ENCODE assay signal across 7 cellular contexts in the genomic region with DNA sequence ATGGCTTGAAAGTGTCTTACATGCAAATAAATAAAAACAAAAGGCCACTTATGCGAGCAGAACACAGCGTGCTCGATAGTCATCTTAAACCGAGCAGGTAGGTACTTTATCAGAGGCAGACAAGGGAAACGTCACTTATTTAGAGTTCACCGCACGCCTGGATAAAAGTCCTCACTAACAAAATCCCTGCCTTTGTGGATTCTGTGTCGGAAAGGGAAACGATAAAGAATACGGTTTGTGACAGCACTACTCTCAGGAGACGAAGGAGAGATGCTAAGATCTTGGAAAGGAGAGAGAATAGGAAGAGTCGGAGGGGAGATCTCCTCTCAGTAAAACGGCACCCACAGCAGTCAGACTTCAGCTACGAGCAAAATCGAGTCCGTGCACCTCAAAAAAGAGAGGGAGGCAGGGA. TPM values are rescaled to one million over a fixed set of nuclear protein-coding genes. Genes with fewer than 3 reads are reported as not detected.
DNase-seq lines count a peak whose midpoint lies in the region; ATAC-seq, FAIRE-seq and TF ChIP-seq lines count a peak whose summit lies in the region.

No MANE protein-coding gene starts in this region.

- H3K27ac ChIP-seq in right lobe of liver (peak overlapping the region; percentile 54 to 73 (median 71)), thoracic aorta (peak overlapping the region; percentile 81 to 93)

- H3K4me3 Mint-ChIP-seq in central memory CD8-positive, alpha-beta T cell: peak overlapping the region; percentile 95

- H3K9me3 ChIP-seq in right lobe of liver (no peaks in the 10 kb centered on the region), thoracic aorta (no peaks in the 10 kb centered on the region)

- no peaks in the 10 kb centered on the region for H3K9me3 Mint-ChIP-seq in central memory CD8-positive, alpha-beta T cell

- peaks cover 33% of the 10 kb centered on the region for H3K4me1 Mint-ChIP-seq in central memory CD8-positive, alpha-beta T cell

- under 1% methylated on average over 16 of the region's 16 CpGs for WGBS in right lobe of liver (ENCODE audit: insufficient coverage, low coverage, low lambda C conversion rate, missing lambda C conversion rate)

- DNase-seq in GM12892 (ENCODE audit: insufficient read length) (no peak), H7 (no peak), NCI-H146 (lab: John Stamatoyannopoulos, UW) (peak; percentile 40), right lobe of liver (no peak), thoracic aorta (ENCODE audit: low spot score) (no peak), MV-4-11 (lab: John Stamatoyannopoulos, UW) (no peak)
- DNase-seq in central memory CD8-positive, alpha-beta T cell (ENCODE audit: low spot score in 2 of 2): no peak

- peaks cover 11% of the 10 kb centered on the region for H3K36me3 Mint-ChIP-seq in central memory CD8-positive, alpha-beta T cell (ENCODE audit: insufficient read depth)

- no peaks in the 10 kb centered on the region; the same call in 1 of the 2 replicates for H3K27me3 ChIP-seq in H7 (ENCODE audit: control insufficient read depth, insufficient read depth, low read length)
- H3K27me3 ChIP-seq in right lobe of liver: no peaks in the 10 kb centered on the region
- H3K27me3 ChIP-seq in thoracic aorta (replicated peaks; ENCODE audit: insufficient read depth): no peaks in the 10 kb centered on the region

- H3K4me3 ChIP-seq in H7 (ENCODE audit: insufficient read depth, low read depth, low read length) (peak overlapping the region; percentile 87), right lobe of liver (peak overlapping the region; percentile 73 to 97 (median 90)), thoracic aorta (peak overlapping the region; percentile 89)

- intact Hi-C loops in right lobe of liver (cut with DNase I): no loop called here

- H3K4me1 ChIP-seq in right lobe of liver: peaks cover 0 to 27% (median 7%) of the 10 kb centered on the region in 4 donors
- peaks cover 7 to 15% of the 10 kb centered on the region in 2 donors for H3K4me1 ChIP-seq in thoracic aorta (ENCODE audit: control insufficient read depth in 1 of 2, low read depth in 2 of 2)

- peak; percentile 15 for ATAC-seq in central memory CD8-positive, alpha-beta T cell (replicated peaks; ENCODE audit: extremely low read depth, poor library complexity, severe bottlenecking)
- ATAC-seq in right lobe of liver: peak in 3 of 4 donors; percentile 5 to 8 (median 6)
- no peak for ATAC-seq in thoracic aorta (ENCODE audit: insufficient number of reproducible peaks, low FRiP score, low read depth)

- TF ChIP-seq CTCF in right lobe of liver (IDR thresholded peaks at IDR 0.05) (no peak), thoracic aorta (IDR thresholded peaks at IDR 0.05) (no peak)

- TF ChIP-seq POLR2A in GM12892 (IDR thresholded peaks at IDR 0.05; ENCODE audit: low read depth, low read length): no peak
- TF ChIP-seq POLR2A in right lobe of liver (IDR thresholded peaks at IDR 0.05): no peak

- no peaks in the 10 kb centered on the region for H3K27me3 Mint-ChIP-seq in central memory CD8-positive, alpha-beta T cell

- H3K27ac Mint-ChIP-seq in central memory CD8-positive, alpha-beta T cell (ENCODE audit: low read depth): peak overlapping the region; percentile 86

- FAIRE-seq in GM12892 (lab: Jason Lieb, UNC): peak; percentile 17

- no peaks in the 10 kb centered on the region; the same call in 1 of the 2 replicates for H3K36me3 ChIP-seq in H7 (replicated peaks; ENCODE audit: control insufficient read depth, insufficient read depth, low read length)
- peaks cover 0 to 6% (median 0%) of the 10 kb centered on the region in 4 donors for H3K36me3 ChIP-seq in right lobe of liver
- H3K36me3 ChIP-seq in thoracic aorta: no peaks in the 10 kb centered on the region

RNA-seq across cellular contexts. Expression of a gene that starts 0.6 kb away (rescaled TPM):
- polyA plus RNA-seq in GM12892 (2012; ENCODE audit: missing spikeins): 11.7 TPM
- 17.7 and 20.8 TPM in 2 replicates for total RNA-seq in H7 (2014; rRNA removed; shearing (Covaris generic))
- total RNA-seq in right lobe of liver: 1 to 10 TPM; 5.8 to 9.5 (median 7.3) TPM
- 10 to 100 TPM; 22.6 to 22.7 TPM for total RNA-seq in thoracic aorta

RNA-seq across cellular contexts. Expression of a gene that starts 43.5 kb away (rescaled TPM):
- 4.7 TPM for polyA plus RNA-seq in GM12892 (2012; ENCODE audit: missing spikeins)
- total RNA-seq in H7 (2014; rRNA removed; shearing (Covaris generic)): 0.17 and 0.37 TPM in 2 replicates
- total RNA-seq in right lobe of liver (under 1 TPM; 0.18 to 0.53 (median 0.39) TPM), thoracic aorta (1 to 10 TPM; 1.1 to 1.6 TPM)
